Comparison of ENCODE assay signal across 20 cellular contexts in genomic region chr2:11079131-11079824, GRCh38.
A peak's percentile ranks its signal among the peaks of the same experiment; 100 is the strongest.
DNase-seq lines count a peak whose midpoint lies in the region; ATAC-seq and TF ChIP-seq lines count a peak whose summit lies in the region.
"Had no signal": no experiment of that assay in that cellular context is flagged by ENCODE, and none has a peak within 500 bp of the region (broad histone marks: within the 10 kb centered on the region; RNA-seq: fewer than 3 reads in every experiment).

No MANE protein-coding gene starts in this region.

- peak overlapping the region; percentile 27 for H3K18ac ChIP-seq in neuronal stem cell (ENCODE audit: low read length)

- H2BK12ac ChIP-seq in neuronal stem cell (ENCODE audit: low read length) = no peak overlapping the region

- peak overlapping the region; percentile 30 for H3K9ac ChIP-seq in neuronal stem cell (ENCODE audit: low read depth, low read length, poor library complexity)

- no peak overlapping the region for H2BK120ac ChIP-seq in neuronal stem cell (ENCODE audit: low read depth, low read length)

- no peak for ATAC-seq in HG02973 (IDR thresholded peaks at IDR 0.05; ENCODE audit: unreplicated experiment)
- ATAC-seq: left cardiac atrium, natural killer cell, Right ventricle myocardium inferior had no signal

- H3K4me1 ChIP-seq in neuronal stem cell (ENCODE audit: control insufficient read depth in 2 of 2, insufficient read depth in 1 of 2, low read depth in 1 of 2, low read length in 2 of 2) = peaks cover 3 to 6% of the 10 kb centered on the region in 2 donors
- no peaks in the 10 kb centered on the region for H3K4me1 ChIP-seq in tibial nerve

- H3K27ac ChIP-seq in neuronal stem cell (replicated peaks; ENCODE audit: low read length) (no peak overlapping the region), tibial nerve (no peak overlapping the region)
- H3K27ac ChIP-seq: ovary, WERI-Rb-1 had no signal

- H3K23ac ChIP-seq in neuronal stem cell (ENCODE audit: low read depth, low read length, poor library complexity) = no peak overlapping the region

- H3K4me3 ChIP-seq in epithelial cell of esophagus (ENCODE audit: low read length) (no peak overlapping the region), neuronal stem cell (ENCODE audit: low read length in 2 of 2) (no peak overlapping the region), tibial nerve (no peak overlapping the region)
- H3K4me3 ChIP-seq: ovary had no signal

- no peak overlapping the region for H4K91ac ChIP-seq in neuronal stem cell (ENCODE audit: low read depth, low read length, poor library complexity)

- TF ChIP-seq POLR2A in tibial nerve (IDR thresholded peaks at IDR 0.05) = no peak

- H3K27me3 ChIP-seq in neuronal stem cell (ENCODE audit: control insufficient read depth in 3 of 3, insufficient read depth in 3 of 3, low read depth in 1 of 3, low read length in 3 of 3) (peaks cover 0 to 4% (median 0%) of the 10 kb centered on the region in 3 experiments), tibial nerve (peaks cover 0 to 9% of the 10 kb centered on the region in 2 donors)
- H3K27me3 ChIP-seq: ovary had no signal

- H3K36me3 ChIP-seq in neuronal stem cell (replicated peaks in 1 of 2; ENCODE audit: control insufficient read depth in 2 of 2, insufficient read depth in 2 of 2, low read length in 2 of 2) (no peaks in the 10 kb centered on the region), tibial nerve (no peaks in the 10 kb centered on the region)
- H3K36me3 ChIP-seq: ovary, WERI-Rb-1 had no signal

- H3K9me3 ChIP-seq in neuronal stem cell (replicated peaks in 1 of 2; ENCODE audit: control insufficient read depth in 2 of 2, insufficient read depth in 1 of 2, low read depth in 1 of 2, low read length in 2 of 2) (no peaks in the 10 kb centered on the region), tibial nerve (no peaks in the 10 kb centered on the region)
- H3K9me3 ChIP-seq: ovary had no signal

- TF ChIP-seq CTCF in epithelial cell of esophagus (IDR thresholded peaks at IDR 0.05; ENCODE audit: insufficient read depth, low read depth, low read length, missing control alignments) (no peak), tibial nerve (IDR thresholded peaks at IDR 0.05) (no peak)

- H3K79me1 ChIP-seq in neuronal stem cell (ENCODE audit: low read depth, low read length) = no peaks in the 10 kb centered on the region

- DNase-seq in NCI-H146 (lab: John Stamatoyannopoulos, UW) (peak; percentile 84), NCI-H748 treated with DMSO at 0.1 percent for 48 hours (lab: John Stamatoyannopoulos, UW) (peak; percentile 37), epithelial cell of esophagus (ENCODE audit: low read depth) (peak; percentile 37), neuronal stem cell (ENCODE audit: low spot score) (no peak), ecto neural progenitor cell (ENCODE audit: low spot score) (no peak), tibial nerve (ENCODE audit: low spot score in 2 of 2) (no peak)
- DNase-seq: activated CD4-positive, alpha-beta T cell treated with anti-CD3 and anti-CD28 coated beads, Interleukin-2, amount 50 U/mL, for 1 hour; activated effector memory CD4-positive, alpha-beta T cell treated with Interleukin-2 at 50 U/mL for 16 hours; activated naive CD8-positive, alpha-beta T cell treated with anti-CD3 and anti-CD28 coated beads, Interleukin-2, amount 10 ng/mL, durations not matched to agents 7 days and 5 days; activated T-cell treated with anti-CD3 and anti-CD28 coated beads for 4 hours; cerebellar nuclear complex; IMR-90; left cardiac atrium; natural killer cell; NCI-H1105; ovary; stimulated activated CD4-positive, alpha-beta T cell treated with anti-CD3 and anti-CD28 coated beads, Interleukin-4, amount 100 ng/mL, for 1 hour; WERI-Rb-1 had no signal

- no peak overlapping the region for H3K4me2 ChIP-seq in neuronal stem cell (ENCODE audit: insufficient read depth, low read length, poor library complexity, severe bottlenecking)

- no peak overlapping the region for H4K8ac ChIP-seq in neuronal stem cell (ENCODE audit: low read depth, low read length)

- H2BK5ac ChIP-seq in neuronal stem cell (ENCODE audit: low read length) = no peak overlapping the region

- WGBS in neuronal stem cell (ENCODE audit: extremely low coverage in 2 of 2, insufficient read length in 2 of 2, insufficient replicate concordance in 1 of 2), 2 donors = no CpG with 5 or more reads among the region's 8 CpGs
- WGBS in tibial nerve, 2 donors = 51 to 57% methylated on average over 7 to 8 of the region's 8 CpGs

- H3K14ac ChIP-seq in neuronal stem cell (ENCODE audit: low read length) = no peak overlapping the region

- H3K4ac ChIP-seq in neuronal stem cell (ENCODE audit: low read length) = no peak overlapping the region

- no peak for TF ChIP-seq EP300 in tibial nerve (IDR thresholded peaks at IDR 0.05)

- no peak overlapping the region for H2AK5ac ChIP-seq in neuronal stem cell (ENCODE audit: low read depth, low read length)

- no peak overlapping the region for H2BK15ac ChIP-seq in neuronal stem cell (ENCODE audit: low read length)

- H2AFZ ChIP-seq in neuronal stem cell (ENCODE audit: low read length) = no peak overlapping the region

Comparison
In these comparisons a context has a peak if more than half of its experiments do, and no peak if none do; other contexts are left out.
1. DNase-seq: peak in NCI-H146 (single experiment), NCI-H748 treated with DMSO at 0.1 percent for 48 hours (single experiment) and epithelial cell of esophagus (single experiment); none in neuronal stem cell (single experiment), ecto neural progenitor cell (single experiment) and tibial nerve (0 of 2).